ENCODE assay signal across 25 cellular contexts in the genomic region with DNA sequence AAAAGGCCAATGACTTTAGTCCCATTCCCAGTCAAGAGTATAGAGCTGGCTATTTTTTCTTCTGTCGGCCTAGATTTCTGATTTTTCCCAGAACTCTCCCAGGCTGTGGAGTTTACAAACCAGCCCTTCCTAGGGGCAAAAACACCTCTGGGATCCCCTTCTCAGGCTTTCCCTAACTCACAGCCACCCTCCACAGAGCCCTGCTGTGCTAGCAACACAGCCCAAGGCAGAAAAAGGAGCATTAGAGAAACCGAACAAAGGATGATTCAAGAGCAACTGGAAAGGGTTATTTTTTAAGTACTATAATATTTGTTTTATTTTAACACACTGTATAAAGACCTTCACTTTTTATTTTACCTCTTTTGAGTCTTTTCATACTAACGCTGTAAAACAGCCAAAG.
DNase-seq lines count a peak whose midpoint lies in the region; ATAC-seq, FAIRE-seq and TF ChIP-seq lines count a peak whose summit lies in the region.
"Had no signal": no experiment of that assay in that cellular context is flagged by ENCODE, and none has a peak within 500 bp of the region (broad histone marks: within the 10 kb centered on the region; RNA-seq: fewer than 3 reads in every experiment).

No MANE protein-coding gene starts in this region.

- peaks cover 12% of the 10 kb centered on the region for H3K9me3 Mint-ChIP-seq in endodermal cell
- H3K9me3 Mint-ChIP-seq in nephron: peaks cover 9% of the 10 kb centered on the region
- H3K9me3 Mint-ChIP-seq in activated CD4-positive, alpha-beta T cell treated with anti-CD3 and anti-CD28 coated beads, Interleukin-2, amount 10 ng/mL, durations not matched to agents 7 days and 5 days: peaks cover 7% of the 10 kb centered on the region

- H3K4me1 ChIP-seq in liver (ENCODE audit: control insufficient read depth in 4 of 4, insufficient read depth in 4 of 4, low read length in 3 of 4): peaks cover 5 to 35% (median 24%) of the 10 kb centered on the region in 4 donors
- peaks cover 8% of the 10 kb centered on the region for H3K4me1 ChIP-seq in HepG2 (ENCODE audit: insufficient read depth, low read length)
- H3K4me1 ChIP-seq in endodermal cell (ENCODE audit: control insufficient read depth, insufficient read depth, low read length): no peaks in the 10 kb centered on the region
- H3K4me1 ChIP-seq: SJCRH30 had no signal

- CTCF ChIA-PET in HepG2 (lab: Yijun Ruan, JAX; ENCODE audit: low intra/inter-chr PET ratio, low total read pairs): no interaction called here
- CTCF ChIA-PET in activated CD4-positive, alpha-beta T cell treated with anti-CD3 and anti-CD28 coated beads, Interleukin-2, amount 10 ng/mL, durations not matched to agents 7 days and 5 days (lab: Charles Lee): no interaction called here

- no peaks in the 10 kb centered on the region for H3K27me3 Mint-ChIP-seq in endodermal cell (ENCODE audit: insufficient read depth)
- H3K27me3 Mint-ChIP-seq in nephron (ENCODE audit: low read depth): no peaks in the 10 kb centered on the region
- no peaks in the 10 kb centered on the region for H3K27me3 Mint-ChIP-seq in activated CD4-positive, alpha-beta T cell treated with anti-CD3 and anti-CD28 coated beads, Interleukin-2, amount 10 ng/mL, durations not matched to agents 7 days and 5 days

- BruUV-seq in HepG2 (replicated peaks; lab: Mats Ljungman, UMichigan): no TSS peak

- no peaks in the 10 kb centered on the region for H3K79me2 ChIP-seq in HepG2 (ENCODE audit: insufficient read depth, low read length)

- POLR2A ChIA-PET in HepG2 (lab: Yijun Ruan, JAX): no interaction called here
- POLR2A ChIA-PET in activated CD4-positive, alpha-beta T cell treated with anti-CD3 and anti-CD28 coated beads, Interleukin-2, amount 10 ng/mL, durations not matched to agents 7 days and 5 days (lab: Charles Lee): no interaction called here

- H3K36me3 Mint-ChIP-seq in endodermal cell (ENCODE audit: low read depth): no peaks in the 10 kb centered on the region
- H3K36me3 Mint-ChIP-seq in nephron (ENCODE audit: low read depth): peaks cover 19% of the 10 kb centered on the region
- H3K36me3 Mint-ChIP-seq in activated CD4-positive, alpha-beta T cell treated with anti-CD3 and anti-CD28 coated beads, Interleukin-2, amount 10 ng/mL, durations not matched to agents 7 days and 5 days (ENCODE audit: low read depth): no peaks in the 10 kb centered on the region
- H3K36me3 Mint-ChIP-seq: CD8-positive, alpha-beta T cell had no signal

- no peaks in the 10 kb centered on the region for H4K20me1 ChIP-seq in HepG2 (ENCODE audit: insufficient read depth, low read length)

- 55% methylated on average over 3 of the region's 3 CpGs for WGBS in liver
- 75% methylated on average over 3 of the region's 3 CpGs for WGBS in HepG2 (ENCODE audit: low lambda C conversion rate)
- 86 to 100% methylated on average over 1 to 2 of the region's 3 CpGs for WGBS in endodermal cell (ENCODE audit: insufficient coverage in 1 of 2, insufficient read length in 1 of 2), 2 experiments

- intact Hi-C loops in HepG2 (cut with micrococcal nuclease; ENCODE audit: unreplicated experiment): no loop called here

- H3K9me3 ChIP-seq in liver (ENCODE audit: control insufficient read depth in 4 of 4, low read length in 3 of 4) (no peaks in the 10 kb centered on the region), HepG2 (ENCODE audit: low read length) (no peaks in the 10 kb centered on the region), endodermal cell (ENCODE audit: control insufficient read depth, low read length) (peaks cover 15% of the 10 kb centered on the region)
- H3K9me3 ChIP-seq: Caco-2, SJCRH30 had no signal

- H3K9ac ChIP-seq in liver (ENCODE audit: low read depth in 1 of 2, low read length in 2 of 2) (peak overlapping the region in 1 of 2 donors; percentile 41), HepG2 (ENCODE audit: insufficient read depth, low read depth, low read length) (no peak overlapping the region), endodermal cell (ENCODE audit: extremely low read depth, low read length, poor library complexity, severe bottlenecking) (no peak overlapping the region)

- H3K4me3 ChIP-seq in liver (ENCODE audit: low read depth in 1 of 3, low read length in 3 of 3) (no peak overlapping the region), HepG2 (replicated peaks in 1 of 3; ENCODE audit: insufficient read depth in 1 of 3, low read depth in 2 of 3, low read length in 3 of 3) (no peak overlapping the region), endodermal cell (ENCODE audit: low read length) (no peak overlapping the region)
- H3K4me3 ChIP-seq: K562, SJCRH30 had no signal

- H3K27me3 ChIP-seq in liver (ENCODE audit: control insufficient read depth in 4 of 4, insufficient read depth in 4 of 4, low read length in 3 of 4) (no peaks in the 10 kb centered on the region), HepG2 (ENCODE audit: control insufficient read depth in 1 of 2, insufficient read depth in 2 of 2, low read length in 2 of 2) (no peaks in the 10 kb centered on the region), endodermal cell (ENCODE audit: control insufficient read depth, insufficient read depth, low read length, poor library complexity, severe bottlenecking) (no peaks in the 10 kb centered on the region)
- H3K27me3 ChIP-seq: SJCRH30 had no signal

- H3K36me3 ChIP-seq in liver (ENCODE audit: control insufficient read depth in 4 of 4, insufficient read depth in 3 of 4, low read depth in 1 of 4, low read length in 3 of 4) (no peaks in the 10 kb centered on the region), HepG2 (replicated peaks in 1 of 2; ENCODE audit: control insufficient read depth in 1 of 2, insufficient read depth in 2 of 2, low read length in 2 of 2) (no peaks in the 10 kb centered on the region), endodermal cell (ENCODE audit: control insufficient read depth, insufficient read depth, low read length) (no peaks in the 10 kb centered on the region)
- H3K36me3 ChIP-seq: SJCRH30 had no signal

- H3K27ac ChIP-seq in liver (ENCODE audit: low read depth in 1 of 2, low read length in 2 of 2) (peak overlapping the region; percentile 69 to 72), HepG2 (ENCODE audit: extremely low read length, insufficient read depth, low read length) (no peak overlapping the region), endodermal cell (ENCODE audit: low read depth, low read length) (no peak overlapping the region)
- H3K27ac ChIP-seq: 22Rv1, C4-2B, SJCRH30 had no signal

- no peak for ATAC-seq in HepG2
- no peak for ATAC-seq in GM19467 (IDR thresholded peaks at IDR 0.05; ENCODE audit: unreplicated experiment)
- ATAC-seq: CD8-positive, alpha-beta T cell; K562; PC-3 had no signal

- H3K4me2 ChIP-seq in HepG2 (ENCODE audit: low read depth, low read length): no peak overlapping the region

- H3K4me3 Mint-ChIP-seq in endodermal cell (no peak overlapping the region), nephron (no peak overlapping the region)
- H3K4me3 Mint-ChIP-seq in activated CD4-positive, alpha-beta T cell treated with anti-CD3 and anti-CD28 coated beads, Interleukin-2, amount 10 ng/mL, durations not matched to agents 7 days and 5 days: no peak overlapping the region
- H3K4me3 Mint-ChIP-seq: B cell; CD8-positive, alpha-beta T cell had no signal

- TF ChIP-seq EP300 in HepG2 (IDR thresholded peaks at IDR 0.05; ENCODE audit: low read depth in 2 of 2, low read length in 2 of 2): no peak
- no peak for TF ChIP-seq EP300 in HepG2 (CRISPR knock-in tag; IDR thresholded peaks at IDR 0.05; ENCODE audit: borderline replicate concordance)

- TF ChIP-seq CTCF in liver (IDR thresholded peaks at IDR 0.05; ENCODE audit: low read depth, low read length, missing input control) (no peak), HepG2 (CRISPR knock-in tag; IDR thresholded peaks at IDR 0.05) (no peak), endodermal cell (conservative IDR thresholded peaks at IDR 0.05) (no peak), nephron (IDR thresholded peaks at IDR 0.05; ENCODE audit: unreplicated experiment in 3 of 3) (no peak)

- DNase-seq in HepG2 (ENCODE audit: low spot score) (no peak), endodermal cell (no peak), renal cortical epithelial cell (ENCODE audit: low read depth) (peak; percentile 51), DMS79 (lab: John Stamatoyannopoulos, UW) (no peak)
- no peak for DNase-seq in activated CD4-positive, alpha-beta T cell treated with anti-CD3 and anti-CD28 coated beads, Interleukin-2, amount 10 ng/mL, durations not matched to agents 7 days and 5 days
- DNase-seq: Caco-2; CD8-positive, alpha-beta T cell; DMS79 treated with DMSO at 0.1 percent for 48 hours; Kasumi-1; NCI-H1105; NCI-H1436 treated with DMSO at 0.1 percent for 48 hours; NCI-H1930; NCI-H2107; NCI-H82; NK-92 treated with Interleukin-12 subunit alpha and Interleukin-12 subunit beta, amount 100 ng/mL, for 24 hours; PC-3; SJCRH30 had no signal

- no peak for FAIRE-seq in HepG2 (lab: Jason Lieb, UNC)
- FAIRE-seq: GM12892, K562 had no signal

- TF ChIP-seq POLR2A in HepG2 (IDR thresholded peaks at IDR 0.05; ENCODE audit: insufficient read depth in 1 of 2, low read depth in 2 of 2, low read length in 2 of 2): no peak

- H3K27ac Mint-ChIP-seq in endodermal cell (peak overlapping the region; percentile 71), nephron (peak overlapping the region; percentile 46 to 51 (median 47))
- no peak overlapping the region for H3K27ac Mint-ChIP-seq in activated CD4-positive, alpha-beta T cell treated with anti-CD3 and anti-CD28 coated beads, Interleukin-2, amount 10 ng/mL, durations not matched to agents 7 days and 5 days
- H3K27ac Mint-ChIP-seq: B cell; CD8-positive, alpha-beta T cell had no signal

- TF ChIP-seq RAD21 in liver (IDR thresholded peaks at IDR 0.05) (no peak), HepG2 (CRISPR knock-in tag; IDR thresholded peaks at IDR 0.05) (no peak)

- in situ Hi-C loops in HepG2 (cut with HindIII; ENCODE audit: extremely low pct_ligation_motif_present, low pct_unique_long_range_greater_than_20kb): no loop called here

- H3K4me1 Mint-ChIP-seq in endodermal cell: peaks cover 37% of the 10 kb centered on the region
- peaks cover 17% of the 10 kb centered on the region for H3K4me1 Mint-ChIP-seq in nephron
- H3K4me1 Mint-ChIP-seq in activated CD4-positive, alpha-beta T cell treated with anti-CD3 and anti-CD28 coated beads, Interleukin-2, amount 10 ng/mL, durations not matched to agents 7 days and 5 days: no peaks in the 10 kb centered on the region
- H3K4me1 Mint-ChIP-seq: B cell had no signal

- H2AFZ ChIP-seq in HepG2 (ENCODE audit: low read length): no peak overlapping the region

TF ChIP-seq in liver, 16 proteins besides CTCF, POLR2A, EP300 and RAD21 (continues in another document):
- no peak for TF ChIP-seq HNF4G (IDR thresholded peaks at IDR 0.05)
- TF ChIP-seq TAF1 (conservative IDR thresholded peaks at IDR 0.05): no peak
- TF ChIP-seq SP1 (IDR thresholded peaks at IDR 0.05): no peak

TF ChIP-seq in HepG2, 621 proteins besides CTCF, POLR2A, EP300 and RAD21 (continues in another document):
- TF ChIP-seq HMGA1 (CRISPR knock-in tag; conservative IDR thresholded peaks at IDR 0.05) (no peak), TEAD3 (CRISPR knock-in tag; optimal IDR thresholded peaks at IDR 0.05; ENCODE audit: borderline replicate concordance) (no peak), CHD4 (IDR thresholded peaks at IDR 0.05; ENCODE audit: borderline replicate concordance, low read length) (no peak), NFE2L2 (IDR thresholded peaks at IDR 0.05; ENCODE audit: low read length) (no peak), DMAP1 (CRISPR knock-in tag; IDR thresholded peaks at IDR 0.05) (no peak), HCFC1 (IDR thresholded peaks at IDR 0.05; ENCODE audit: low read depth, low read length) (no peak)

Comparison
In these comparisons a context has a peak if more than half of its experiments do, and no peak if none do; other contexts are left out.
1. H3K27ac ChIP-seq: peak in liver (2 of 2); none in HepG2 (single experiment) and endodermal cell (single experiment).